Comparison of ENCODE assay signal across 17 cellular contexts in the genomic region with DNA sequence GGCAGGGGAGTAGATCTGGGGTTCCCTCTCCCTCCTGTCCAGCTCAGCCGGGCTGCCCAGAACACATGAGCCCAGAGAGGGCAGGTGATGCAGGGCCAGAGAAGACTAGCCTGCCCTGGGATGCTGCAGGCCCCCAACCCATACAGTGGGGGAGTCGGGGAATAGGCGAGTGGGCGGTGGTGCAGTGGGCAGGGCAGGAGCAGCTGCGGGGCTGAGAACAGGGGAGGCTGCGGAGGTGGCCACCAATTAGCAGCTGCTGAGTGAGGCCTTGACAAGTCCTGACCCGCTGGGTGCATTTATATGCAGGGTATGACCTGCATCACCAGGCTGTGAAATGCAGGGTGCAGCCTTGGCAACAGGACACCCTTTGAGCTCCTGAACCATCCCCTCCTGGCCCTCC. TPM values are rescaled to one million over a fixed set of nuclear protein-coding genes. Genes with fewer than 3 reads are reported as not detected.
A peak's percentile ranks its signal among the peaks of the same experiment; 100 is the strongest.
DNase-seq lines count a peak whose midpoint lies in the region; ATAC-seq and TF ChIP-seq lines count a peak whose summit lies in the region.
"Had no signal": no experiment of that assay in that cellular context is flagged by ENCODE, and none has a peak within 500 bp of the region (broad histone marks: within the 10 kb centered on the region; RNA-seq: fewer than 3 reads in every experiment).

No MANE protein-coding gene starts in this region.

- H3K36me3 Mint-ChIP-seq in natural killer cell, result no peaks in the 10 kb centered on the region

- DNase-seq in DMS153 (lab: John Stamatoyannopoulos, UW) (peak; percentile 86), NCI-H146 (lab: John Stamatoyannopoulos, UW) (peak; percentile 91), Panc1 (ENCODE audit: low read depth, low spot score) (no peak), ascending aorta (ENCODE audit: low spot score in 2 of 2) (no peak), natural killer cell (no peak), G401 (ENCODE audit: low spot score) (no peak)
- DNase-seq: activated effector memory CD4-positive, alpha-beta T cell treated with Interleukin-2 at 50 U/mL for 16 hours; foreskin fibroblast; H9; mesenchymal stem cell; stimulated activated CD8-positive, alpha-beta memory T cell treated with anti-CD3 and anti-CD28 coated beads, Interleukin-4, amount 100 ng/mL, for 48 hours had no signal

- H3K9me3 ChIP-seq in Panc1 (ENCODE audit: control insufficient read depth, insufficient read depth, low read depth, low read length), result no peaks in the 10 kb centered on the region
- H3K9me3 ChIP-seq in ascending aorta, result no peaks in the 10 kb centered on the region

- H3K4me3 ChIP-seq in Panc1 (ENCODE audit: low read depth in 2 of 2, low read length in 2 of 2), result no peak overlapping the region
- H3K4me3 ChIP-seq in ascending aorta, result no peak overlapping the region
- H3K4me3 ChIP-seq: SK-N-MC, smooth muscle cell had no signal

- intact Hi-C loops in Panc1 (cut with micrococcal nuclease; ENCODE audit: unreplicated experiment) (no loop called here), ascending aorta (cut with DNase I) (no loop called here), natural killer cell (cut with micrococcal nuclease) (no loop called here)

- in situ Hi-C loops in Panc1 (cut with HindIII; ENCODE audit: low pct_unique_long_range_greater_than_20kb, low sequenced_read_pairs) (no loop called here), G401 (cut with HindIII; ENCODE audit: low sequenced_read_pairs) (no loop called here)

- H3K4me3 Mint-ChIP-seq in natural killer cell, result no peak overlapping the region
- H3K4me3 Mint-ChIP-seq: H9, neural crest cell had no signal

- H3K4me1 ChIP-seq in Panc1 (ENCODE audit: control insufficient read depth, insufficient read depth, low read length) (no peaks in the 10 kb centered on the region), ascending aorta (no peaks in the 10 kb centered on the region)

- peaks cover 0 to 8% of the 10 kb centered on the region in 2 donors for H3K27me3 Mint-ChIP-seq in natural killer cell (ENCODE audit: low read depth in 2 of 2)

- TF ChIP-seq CTCF in Panc1 (IDR thresholded peaks at IDR 0.05), result no peak
- TF ChIP-seq CTCF in ascending aorta (IDR thresholded peaks at IDR 0.05), result no peak
- no peak for TF ChIP-seq CTCF in natural killer cell (IDR thresholded peaks at IDR 0.05)

- H3K27me3 ChIP-seq in Panc1 (ENCODE audit: control insufficient read depth, insufficient read depth, low read length) (no peaks in the 10 kb centered on the region), ascending aorta (no peaks in the 10 kb centered on the region)

- no peaks in the 10 kb centered on the region for H3K9me3 Mint-ChIP-seq in natural killer cell
- H3K9me3 Mint-ChIP-seq: H9, neural crest cell had no signal

- 0 out of 2 replicates have a peak, but pooled peaks have one; percentile 43 for ATAC-seq in Panc1
- peak; percentile 83 for ATAC-seq in esophagus mucosa
- ATAC-seq in HG03108 (IDR thresholded peaks at IDR 0.05; ENCODE audit: unreplicated experiment), result no peak
- no peak for ATAC-seq in natural killer cell

- H3K27ac Mint-ChIP-seq in natural killer cell, result no peak overlapping the region
- H3K27ac Mint-ChIP-seq: H9 had no signal

- H3K4me1 Mint-ChIP-seq in natural killer cell, result no peaks in the 10 kb centered on the region

- no TSS peak for BruUV-seq in Panc1 (replicated peaks; lab: Mats Ljungman, UMichigan)

- POLR2A ChIA-PET in Panc1 (lab: Charles Lee), result no interaction called here

- H3K36me3 ChIP-seq in Panc1 (ENCODE audit: control insufficient read depth, insufficient read depth, low read length) (no peaks in the 10 kb centered on the region), ascending aorta (no peaks in the 10 kb centered on the region)

- CTCF ChIA-PET in Panc1 (lab: Charles Lee), result no interaction called here

- no peak overlapping the region for H3K27ac ChIP-seq in Panc1 (ENCODE audit: low read length)
- no peak overlapping the region for H3K27ac ChIP-seq in ascending aorta
- H3K27ac ChIP-seq: SK-N-MC had no signal

RNA-seq across cellular contexts. Expression of gene NFAM1, which starts 43.1 kb away (rescaled TPM):
- total RNA-seq in Panc1 (2021; ENCODE audit: unreplicated experiment) (0.41 TPM), esophagus mucosa (0.88 TPM), ascending aorta (1.5 TPM), natural killer cell (1 to 10 TPM; 2.4 to 7.8 (median 3.6) TPM)
- 0.47 TPM for polyA plus RNA-seq in Panc1 (2012; ENCODE audit: insufficient read length)
- 0.47 and 1.2 TPM in 2 replicates for total RNA-seq in G401 (2014; rRNA removed; shearing (Covaris generic))
- total RNA-seq: pulmonary artery endothelial cell, smooth muscle cell had no signal
- polyA plus RNA-seq: smooth muscle cell had no signal

Comparison
In these comparisons a context has a peak if more than half of its experiments do, and no peak if none do; other contexts are left out.
1. DNase-seq: peak in DMS153 (single experiment) and NCI-H146 (single experiment); none in Panc1 (single experiment), ascending aorta (0 of 2), natural killer cell (single experiment) and G401 (single experiment).
2. ATAC-seq: peak in Panc1 (single experiment) and esophagus mucosa (single experiment); none in HG03108 (single experiment) and natural killer cell (0 of 3).